18 cellular contexts compared by ENCODE assay signal in the genomic region with DNA sequence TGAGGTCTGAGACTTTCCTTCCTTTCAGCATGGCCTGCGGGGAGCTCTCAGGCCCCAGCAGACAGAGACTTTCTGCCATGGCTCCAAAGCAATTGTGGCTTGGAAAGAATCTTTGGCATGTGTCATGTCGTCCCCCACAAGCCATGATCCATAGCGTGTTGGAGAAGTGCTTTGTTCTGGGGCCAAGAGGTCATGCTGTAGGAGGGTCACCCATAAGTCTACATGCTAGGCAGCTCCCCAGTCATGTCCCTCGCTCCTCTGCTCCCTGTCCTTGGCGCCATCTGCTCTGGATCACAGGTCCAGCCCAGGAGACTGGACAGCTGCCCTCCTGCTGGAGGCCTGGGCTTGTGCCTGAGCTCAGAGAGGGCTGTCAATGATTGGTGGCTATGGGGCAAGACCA.
DNase-seq lines count a peak whose midpoint lies in the region; ATAC-seq and TF ChIP-seq lines count a peak whose summit lies in the region.
"Had no signal": no experiment of that assay in that cellular context is flagged by ENCODE, and none has a peak within 500 bp of the region (broad histone marks: within the 10 kb centered on the region; RNA-seq: fewer than 3 reads in every experiment).

No MANE protein-coding gene starts in this region.

- H3K27me3 Mint-ChIP-seq in activated T-helper 1 cell treated with anti-CD3 and anti-CD28 coated beads, Interleukin-12 subunit alpha, Interleukin-12 subunit beta, Interleukin-2, Interleukin-4 antibody, amounts not matched to agents 30 ng/mL and 10 ng/mL and 1 ng/mL, durations not matched to agents 14 hours and 24 hours and 36 hours (ENCODE audit: insufficient read depth): no peaks in the 10 kb centered on the region
- H3K27me3 Mint-ChIP-seq: natural killer cell treated with Interleukin-12 subunit alpha and Interleukin-12 subunit beta and Interleukin-15 and Interleukin-18, amount 100 ng/mL, for 72 hours; stimulated activated naive CD8-positive, alpha-beta T cell treated with anti-CD3 and anti-CD28 coated beads, Interleukin-15, Interleukin-2, amounts not matched to agents 100 ng/mL and 50 ng/mL, for 24 hours had no signal

- H3K4me3 ChIP-seq in testis (no peak overlapping the region), mucosa of descending colon (no peak overlapping the region), SJCRH30 (no peak overlapping the region)
- H3K4me3 ChIP-seq: BLaER1 treated with 17β-estradiol and CSF1 and Interleukin-3, amounts not matched to agents 10 nM and 100 nM; Peyer's patch had no signal

- H3K27me3 ChIP-seq in testis: no peaks in the 10 kb centered on the region
- H3K27me3 ChIP-seq in SJCRH30: no peaks in the 10 kb centered on the region
- H3K27me3 ChIP-seq: BLaER1 treated with 17β-estradiol and CSF1 and Interleukin-3, amounts not matched to agents 10 nM and 100 nM; Peyer's patch had no signal

- H3K36me3 ChIP-seq in testis (ENCODE audit: low read depth, missing control alignments): no peaks in the 10 kb centered on the region
- H3K36me3 ChIP-seq in mucosa of descending colon (ENCODE audit: low read depth): no peaks in the 10 kb centered on the region
- no peaks in the 10 kb centered on the region for H3K36me3 ChIP-seq in SJCRH30
- H3K36me3 ChIP-seq: BLaER1 treated with 17β-estradiol and CSF1 and Interleukin-3, amounts not matched to agents 10 nM and 100 nM; Peyer's patch had no signal

- H3K27ac ChIP-seq in testis (no peak overlapping the region), SJCRH30 (no peak overlapping the region)
- H3K27ac ChIP-seq: BLaER1 treated with 17β-estradiol and CSF1 and Interleukin-3, amounts not matched to agents 10 nM and 100 nM had no signal

- ATAC-seq in mucosa of descending colon (no peak), GM19463 (IDR thresholded peaks at IDR 0.05; ENCODE audit: unreplicated experiment) (no peak)
- ATAC-seq: natural killer cell treated with Interleukin-12 subunit alpha and Interleukin-12 subunit beta and Interleukin-15 and Interleukin-18, amount 100 ng/mL, for 72 hours had no signal

- no peak overlapping the region for H3K27ac Mint-ChIP-seq in activated T-helper 1 cell treated with anti-CD3 and anti-CD28 coated beads, Interleukin-12 subunit alpha, Interleukin-12 subunit beta, Interleukin-2, Interleukin-4 antibody, amounts not matched to agents 30 ng/mL and 10 ng/mL and 1 ng/mL, durations not matched to agents 14 hours and 24 hours and 36 hours
- H3K27ac Mint-ChIP-seq: activated B cell treated with CpG ODN at 0.5 μM for 24 hours; activated naive CD4-positive, alpha-beta T cell treated with anti-CD3 and anti-CD28 coated beads for 36 hours; stimulated activated naive CD8-positive, alpha-beta T cell treated with anti-CD3 and anti-CD28 coated beads, Interleukin-15, Interleukin-2, amounts not matched to agents 100 ng/mL and 50 ng/mL, for 24 hours had no signal

- intact Hi-C loops in testis (cut with DNase I; ENCODE audit: low total_unique reads): no loop called here
- intact Hi-C loops in mucosa of descending colon (cut with DNase I, micrococcal nuclease): no loop called here
- intact Hi-C loops in activated T-helper 1 cell treated with anti-CD3 and anti-CD28 coated beads, Interleukin-12 subunit alpha, Interleukin-12 subunit beta, Interleukin-2, Interleukin-4 antibody, amounts not matched to agents 30 ng/mL and 10 ng/mL and 1 ng/mL, durations not matched to agents 14 hours and 24 hours and 36 hours (cut with micrococcal nuclease): no loop called here

- DNase-seq in GM03348 (ENCODE audit: low spot score) (peak; percentile 85), amniotic epithelial cell (ENCODE audit: low read depth) (peak; percentile 21), kidney tubule cell (ENCODE audit: low spot score) (peak; percentile 47), testis (peak; percentile 33), mucosa of descending colon (no peak), SJCRH30 (no peak)
- DNase-seq in activated T-helper 1 cell treated with anti-CD3 and anti-CD28 coated beads, Interleukin-12 subunit alpha, Interleukin-12 subunit beta, Interleukin-2, Interleukin-4 antibody, amounts not matched to agents 30 ng/mL and 10 ng/mL and 1 ng/mL, durations not matched to agents 14 hours and 24 hours and 36 hours (ENCODE audit: low spot score): no peak
- DNase-seq: activated B cell treated with CpG ODN at 0.5 μM for 24 hours; activated naive CD4-positive, alpha-beta T cell treated with anti-CD3 and anti-CD28 coated beads for 36 hours; central memory CD4-positive, alpha-beta T cell; head of caudate nucleus; NCI-H2081; NCI-H748 treated with DMSO at 0.1 percent for 48 hours; Peyer's patch had no signal

- no peaks in the 10 kb centered on the region for H3K9me3 Mint-ChIP-seq in activated T-helper 1 cell treated with anti-CD3 and anti-CD28 coated beads, Interleukin-12 subunit alpha, Interleukin-12 subunit beta, Interleukin-2, Interleukin-4 antibody, amounts not matched to agents 30 ng/mL and 10 ng/mL and 1 ng/mL, durations not matched to agents 14 hours and 24 hours and 36 hours
- H3K9me3 Mint-ChIP-seq: activated B cell treated with CpG ODN at 0.5 μM for 24 hours; activated naive CD4-positive, alpha-beta T cell treated with anti-CD3 and anti-CD28 coated beads for 36 hours; natural killer cell treated with Interleukin-12 subunit alpha and Interleukin-12 subunit beta and Interleukin-15 and Interleukin-18, amount 100 ng/mL, for 72 hours; stimulated activated naive CD8-positive, alpha-beta T cell treated with anti-CD3 and anti-CD28 coated beads, Interleukin-15, Interleukin-2, amounts not matched to agents 100 ng/mL and 50 ng/mL, for 24 hours had no signal

- peaks cover 45% of the 10 kb centered on the region for H3K4me1 Mint-ChIP-seq in activated T-helper 1 cell treated with anti-CD3 and anti-CD28 coated beads, Interleukin-12 subunit alpha, Interleukin-12 subunit beta, Interleukin-2, Interleukin-4 antibody, amounts not matched to agents 30 ng/mL and 10 ng/mL and 1 ng/mL, durations not matched to agents 14 hours and 24 hours and 36 hours (ENCODE audit: low read depth)

- TF ChIP-seq CTCF in testis (IDR thresholded peaks at IDR 0.05): no peak
- TF ChIP-seq CTCF in mucosa of descending colon (IDR thresholded peaks at IDR 0.05): no peak

- no peaks in the 10 kb centered on the region for H3K4me1 ChIP-seq in testis
- no peaks in the 10 kb centered on the region for H3K4me1 ChIP-seq in mucosa of descending colon (ENCODE audit: low read depth)
- H3K4me1 ChIP-seq in SJCRH30: peaks cover 5% of the 10 kb centered on the region; the same call in 1 of the 2 replicates
- H3K4me1 ChIP-seq: Peyer's patch had no signal

- H3K4me3 Mint-ChIP-seq in activated T-helper 1 cell treated with anti-CD3 and anti-CD28 coated beads, Interleukin-12 subunit alpha, Interleukin-12 subunit beta, Interleukin-2, Interleukin-4 antibody, amounts not matched to agents 30 ng/mL and 10 ng/mL and 1 ng/mL, durations not matched to agents 14 hours and 24 hours and 36 hours: no peak overlapping the region
- H3K4me3 Mint-ChIP-seq: activated B cell treated with CpG ODN at 0.5 μM for 24 hours; activated naive CD4-positive, alpha-beta T cell treated with anti-CD3 and anti-CD28 coated beads for 36 hours; natural killer cell treated with Interleukin-12 subunit alpha and Interleukin-12 subunit beta and Interleukin-15 and Interleukin-18, amount 100 ng/mL, for 72 hours; stimulated activated naive CD8-positive, alpha-beta T cell treated with anti-CD3 and anti-CD28 coated beads, Interleukin-15, Interleukin-2, amounts not matched to agents 100 ng/mL and 50 ng/mL, for 24 hours had no signal

- WGBS in testis, 2 donors: 50 to 73% methylated on average over 2 to 5 of the region's 5 CpGs

- H3K36me3 Mint-ChIP-seq in activated T-helper 1 cell treated with anti-CD3 and anti-CD28 coated beads, Interleukin-12 subunit alpha, Interleukin-12 subunit beta, Interleukin-2, Interleukin-4 antibody, amounts not matched to agents 30 ng/mL and 10 ng/mL and 1 ng/mL, durations not matched to agents 14 hours and 24 hours and 36 hours (ENCODE audit: low read depth): no peaks in the 10 kb centered on the region
- H3K36me3 Mint-ChIP-seq: natural killer cell treated with Interleukin-12 subunit alpha and Interleukin-12 subunit beta and Interleukin-15 and Interleukin-18, amount 100 ng/mL, for 72 hours had no signal

- H3K9me3 ChIP-seq in testis: no peaks in the 10 kb centered on the region
- no peaks in the 10 kb centered on the region for H3K9me3 ChIP-seq in mucosa of descending colon
- no peaks in the 10 kb centered on the region for H3K9me3 ChIP-seq in SJCRH30 (replicated peaks)
- H3K9me3 ChIP-seq: BLaER1 treated with 17β-estradiol and CSF1 and Interleukin-3, amounts not matched to agents 10 nM and 100 nM; Peyer's patch had no signal

- TF ChIP-seq POLR2A in testis (IDR thresholded peaks at IDR 0.05): no peak

Comparison
In these comparisons a context has a peak if more than half of its experiments do, and no peak if none do; other contexts are left out.
1. DNase-seq: peak in GM03348 (single experiment), amniotic epithelial cell (single experiment), kidney tubule cell (single experiment) and testis (single experiment); none in mucosa of descending colon (0 of 3), activated T-helper 1 cell treated with anti-CD3 and anti-CD28 coated beads, Interleukin-12 subunit alpha, Interleukin-12 subunit beta, Interleukin-2, Interleukin-4 antibody, amounts not matched to agents 30 ng/mL and 10 ng/mL and 1 ng/mL, durations not matched to agents 14 hours and 24 hours and 36 hours (single experiment) and SJCRH30 (0 of 2).